Comparison of ENCODE assay signal across 8 cellular contexts in genomic region chr18:32019251-32019943, GRCh38. TPM values are rescaled to one million over a fixed set of nuclear protein-coding genes. Genes with fewer than 3 reads are reported as not detected.
DNase-seq lines count a peak whose midpoint lies in the region; ATAC-seq and TF ChIP-seq lines count a peak whose summit lies in the region.

No MANE protein-coding gene starts in this region.

- H3K36me3 ChIP-seq in spleen: peaks cover 0 to 2% (median 0%) of the 10 kb centered on the region in 6 donors

- H3K4me3 ChIP-seq in spleen: peak overlapping the region; percentile 50 to 89 (median 72)

- peak overlapping the region; percentile 88 for H3K4me3 Mint-ChIP-seq in MCF 10A (ENCODE audit: unreplicated experiment)

- H3K36me3 Mint-ChIP-seq in MCF 10A (ENCODE audit: insufficient read depth, unreplicated experiment): no peaks in the 10 kb centered on the region

- H3K9me3 Mint-ChIP-seq in MCF 10A (ENCODE audit: unreplicated experiment): no peaks in the 10 kb centered on the region

- POLR2A ChIA-PET in MCF 10A (lab: Yijun Ruan, JAX): interaction anchor here (0.6 to 2.5 kb wide), 16 partner anchors 10 to 532 kb away, joined by 3 to 92 read pairs (median 4); partner anchors contain the start of genes RNF138 and TRAPPC8

- TF ChIP-seq POLR2A in spleen (IDR thresholded peaks at IDR 0.05): no peak

- H3K27me3 Mint-ChIP-seq in MCF 10A (ENCODE audit: insufficient read depth, unreplicated experiment): no peaks in the 10 kb centered on the region

- peak; percentile 49 for DNase-seq in GM10266 (ENCODE audit: extremely low spot score)
- DNase-seq in KG1 (lab: John Stamatoyannopoulos, UW): peak; percentile 92
- DNase-seq in MCF 10A (ENCODE audit: unreplicated experiment): peak; percentile 51
- DNase-seq in inferior parietal cortex (ENCODE audit: extremely low spot score): peak; percentile 18
- DNase-seq in spleen: peak; percentile 90

- H3K4me1 Mint-ChIP-seq in MCF 10A (ENCODE audit: insufficient read depth, unreplicated experiment): peaks cover 11% of the 10 kb centered on the region

- ATAC-seq in GM21390 (IDR thresholded peaks at IDR 0.05; ENCODE audit: unreplicated experiment) (no peak), GM19035 (IDR thresholded peaks at IDR 0.05; ENCODE audit: unreplicated experiment) (no peak)

- H3K27me3 ChIP-seq in spleen (replicated peaks in 1 of 7): no peaks in the 10 kb centered on the region

- TF ChIP-seq CTCF in GM10266 (IDR thresholded peaks at IDR 0.05; ENCODE audit: control insufficient read depth, insufficient read depth, low read depth, missing control alignments) (peak; percentile 27), VCaP (conservative IDR thresholded peaks at IDR 0.05) (peak; percentile 23; the same call in 1 of the 2 replicates), MCF 10A (IDR thresholded peaks at IDR 0.05; ENCODE audit: unreplicated experiment) (no peak), spleen (IDR thresholded peaks at IDR 0.05 in 8 of 11, conservative IDR thresholded peaks at IDR 0.05 in 3 of 11) (peak in 1 of 11 experiments; percentile 47)

- CTCF ChIA-PET in MCF 10A (lab: Yijun Ruan, JAX): interaction anchor here (0.5 to 3.0 kb wide), 12 partner anchors 24 to 458 kb away, joined by 3 to 22 read pairs (median 4); partner anchors contain the start of gene TRAPPC8

- H3K27ac ChIP-seq in VCaP (peak overlapping the region; percentile 77), spleen (peak overlapping the region; percentile 66 to 97 (median 86))

- H3K27ac Mint-ChIP-seq in MCF 10A (ENCODE audit: low read depth, unreplicated experiment): peak overlapping the region; percentile 27

- intact Hi-C loops in MCF 10A (cut with micrococcal nuclease): loop anchor here (2.0 to 5.0 kb wide), 3 partner anchors 53 to 77 kb away; partner anchors contain the start of gene TRAPPC8
- intact Hi-C loops in spleen (cut with DNase I; ENCODE audit: low total_unique reads): loop anchor here (10.0 kb wide), 1 partner anchor 45 kb away; no protein-coding TSS in a partner anchor

- WGBS in spleen, 5 donors: 0 to 1% (median 1%) methylated on average over 24 to 31 of the region's 31 CpGs

- no peaks in the 10 kb centered on the region for H3K9me3 ChIP-seq in spleen

- H3K4me1 ChIP-seq in spleen: peaks cover 10 to 70% (median 45%) of the 10 kb centered on the region in 6 donors

- TSS peak; percentile 44 for BruUV-seq in MCF 10A (replicated peaks; lab: Mats Ljungman, UMichigan)

RNA-seq across cellular contexts. Expression of gene RNF125, which starts 0.8 kb away (rescaled TPM):
- total RNA-seq in MCF 10A (2022) (3.5 and 6.2 TPM in 2 replicates), spleen (10 to 100 TPM in 4 of 7 donors, 1 to 10 TPM in 3; 7.2 to 12.9 (median 10.6) TPM)
- 1 to 10 TPM; 1.8 to 2.8 (median 2.3) TPM for polyA plus RNA-seq in spleen

Comparison
In these comparisons a context has a peak if more than half of its experiments do, and no peak if none do; other contexts are left out.
1. DNase-seq: peak in every context shown above with its lines; median percentile 92 in KG1; 90 in spleen; 51 in MCF 10A; 49 in GM10266; 18 in inferior parietal cortex.